Comparison of ENCODE assay signal across 8 cellular contexts in genomic region chr12:65825323-65825572, GRCh38. TPM values are rescaled to one million over a fixed set of nuclear protein-coding genes. Genes with fewer than 3 reads are reported as not detected.
DNase-seq lines count a peak whose midpoint lies in the region; ATAC-seq and TF ChIP-seq lines count a peak whose summit lies in the region.

No MANE protein-coding gene starts in this region.

- in situ Hi-C loops in gastrocnemius medialis (cut with MboI; ENCODE audit: low sequenced_read_pairs in 4 of 4): no loop called here

- no peaks in the 10 kb centered on the region for H3K9me2 ChIP-seq in hepatocyte (replicated peaks; ENCODE audit: insufficient read depth)
- H3K9me2 ChIP-seq in Karpas-422 (replicated peaks; ENCODE audit: insufficient read depth, low read length): no peaks in the 10 kb centered on the region

- H2AFZ ChIP-seq in hepatocyte: peak overlapping the region; percentile 70
- H2AFZ ChIP-seq in Karpas-422 (ENCODE audit: low read length): no peak overlapping the region

- H3K27me3 ChIP-seq in hepatocyte: no peaks in the 10 kb centered on the region
- peaks cover 63 to 78% (median 77%) of the 10 kb centered on the region in 3 donors for H3K27me3 ChIP-seq in gastrocnemius medialis
- H3K27me3 ChIP-seq in Karpas-422 (ENCODE audit: low read length): no peaks in the 10 kb centered on the region

- intact Hi-C loops in activated T-helper 2 cell treated with anti-CD3 and anti-CD28 coated beads, Interferon-gamma antibody, Interleukin-2, Interleukin-4, amounts not matched to agents 10 μg/mL and 5 μg/mL and 100 μg/mL, durations not matched to agents 14 hours and 24 hours and 36 hours (cut with micrococcal nuclease): loop anchor here (10.0 kb wide), 1 partner anchor 1000 kb away; the partner anchor contains the start of gene TBC1D30
- intact Hi-C loops in gastrocnemius medialis (cut with DNase I; ENCODE audit: low total_unique reads) (loop anchor here (10.0 kb wide), 1 partner anchor 60 kb away; no protein-coding TSS in a partner anchor), sciatic nerve (cut with DNase I) (loop anchor here (10.0 kb wide), 1 partner anchor 50 kb away; no protein-coding TSS in a partner anchor)

- H3K9me3 ChIP-seq in hepatocyte (ENCODE audit: low read depth): no peaks in the 10 kb centered on the region
- no peaks in the 10 kb centered on the region for H3K9me3 ChIP-seq in gastrocnemius medialis
- no peaks in the 10 kb centered on the region for H3K9me3 ChIP-seq in Karpas-422 (ENCODE audit: low read length)

- H3K4me1 ChIP-seq in hepatocyte (ENCODE audit: insufficient read depth) (peaks cover 9% of the 10 kb centered on the region), gastrocnemius medialis (peaks cover 18 to 23% of the 10 kb centered on the region in 2 donors), Karpas-422 (ENCODE audit: low read length) (no peaks in the 10 kb centered on the region)

- ATAC-seq in gastrocnemius medialis (no peak), sciatic nerve (no peak), HG02970 (IDR thresholded peaks at IDR 0.05; ENCODE audit: low FRiP score, unreplicated experiment) (no peak)

- H3K9me3 Mint-ChIP-seq in activated T-helper 2 cell treated with anti-CD3 and anti-CD28 coated beads, Interferon-gamma antibody, Interleukin-2, Interleukin-4, amounts not matched to agents 10 μg/mL and 5 μg/mL and 100 μg/mL, durations not matched to agents 14 hours and 24 hours and 36 hours: no peaks in the 10 kb centered on the region

- TF ChIP-seq POLR2A in gastrocnemius medialis (IDR thresholded peaks at IDR 0.05): no peak

- H3K4me3 ChIP-seq in GM12875 (ENCODE audit: low read depth, low read length) (peak overlapping the region; percentile 44), hepatocyte (peak overlapping the region; percentile 94), gastrocnemius medialis (peak overlapping the region; percentile 54 to 73 (median 54)), Karpas-422 (ENCODE audit: low read length) (no peak overlapping the region)

- no peaks in the 10 kb centered on the region for H4K20me1 ChIP-seq in hepatocyte (ENCODE audit: insufficient read depth, poor library complexity, severe bottlenecking)
- H4K20me1 ChIP-seq in Karpas-422 (ENCODE audit: insufficient read depth, low read depth, low read length): no peaks in the 10 kb centered on the region

- TF ChIP-seq CTCF in GM12875 (IDR thresholded peaks at IDR 0.05; ENCODE audit: borderline replicate concordance, insufficient read depth, low read depth, low read length) (no peak), hepatocyte (IDR thresholded peaks at IDR 0.05; ENCODE audit: poor library complexity) (no peak), gastrocnemius medialis (IDR thresholded peaks at IDR 0.05 in 4 of 5, conservative IDR thresholded peaks at IDR 0.05 in 1 of 5) (no peak)

- no peaks in the 10 kb centered on the region for H3K36me3 Mint-ChIP-seq in activated T-helper 2 cell treated with anti-CD3 and anti-CD28 coated beads, Interferon-gamma antibody, Interleukin-2, Interleukin-4, amounts not matched to agents 10 μg/mL and 5 μg/mL and 100 μg/mL, durations not matched to agents 14 hours and 24 hours and 36 hours (ENCODE audit: low read depth)

- H3K4me1 Mint-ChIP-seq in activated T-helper 2 cell treated with anti-CD3 and anti-CD28 coated beads, Interferon-gamma antibody, Interleukin-2, Interleukin-4, amounts not matched to agents 10 μg/mL and 5 μg/mL and 100 μg/mL, durations not matched to agents 14 hours and 24 hours and 36 hours (ENCODE audit: low read depth): peaks cover 20% of the 10 kb centered on the region

- H3K36me3 ChIP-seq in hepatocyte (replicated peaks; ENCODE audit: insufficient read depth, low read depth) (no peaks in the 10 kb centered on the region), gastrocnemius medialis (no peaks in the 10 kb centered on the region), Karpas-422 (ENCODE audit: insufficient read depth, low read length) (no peaks in the 10 kb centered on the region)

- H3K9ac ChIP-seq in Karpas-422 (ENCODE audit: low read length): no peak overlapping the region

- H3K27me3 Mint-ChIP-seq in activated T-helper 2 cell treated with anti-CD3 and anti-CD28 coated beads, Interferon-gamma antibody, Interleukin-2, Interleukin-4, amounts not matched to agents 10 μg/mL and 5 μg/mL and 100 μg/mL, durations not matched to agents 14 hours and 24 hours and 36 hours (ENCODE audit: low read depth): peaks cover 68% of the 10 kb centered on the region

- peak overlapping the region; percentile 13 for H3K4me3 Mint-ChIP-seq in activated T-helper 2 cell treated with anti-CD3 and anti-CD28 coated beads, Interferon-gamma antibody, Interleukin-2, Interleukin-4, amounts not matched to agents 10 μg/mL and 5 μg/mL and 100 μg/mL, durations not matched to agents 14 hours and 24 hours and 36 hours (ENCODE audit: low read depth)

- no peak overlapping the region for H3K27ac Mint-ChIP-seq in activated T-helper 2 cell treated with anti-CD3 and anti-CD28 coated beads, Interferon-gamma antibody, Interleukin-2, Interleukin-4, amounts not matched to agents 10 μg/mL and 5 μg/mL and 100 μg/mL, durations not matched to agents 14 hours and 24 hours and 36 hours

- DNase-seq in activated T-helper 2 cell treated with anti-CD3 and anti-CD28 coated beads, Interferon-gamma antibody, Interleukin-2, Interleukin-4, amounts not matched to agents 10 μg/mL and 5 μg/mL and 100 μg/mL, durations not matched to agents 14 hours and 24 hours and 36 hours (ENCODE audit: low spot score): no peak
- DNase-seq in hepatocyte (ENCODE audit: low spot score) (no peak), gastrocnemius medialis (no peak), NCI-H2171 treated with DMSO at 0.1 percent for 48 hours (lab: John Stamatoyannopoulos, UW) (no peak), sciatic nerve (ENCODE audit: low spot score) (no peak), Karpas-422 (no peak)

- 0% methylated on average over 1 of the region's 35 CpGs for WGBS in hepatocyte (ENCODE audit: low lambda C conversion rate, missing lambda C conversion rate)

- H3K27ac ChIP-seq in hepatocyte (peak overlapping the region; percentile 96), gastrocnemius medialis (no peak overlapping the region), Karpas-422 (ENCODE audit: low read length) (no peak overlapping the region)

- H3K4me2 ChIP-seq in hepatocyte (peak overlapping the region; percentile 96), Karpas-422 (ENCODE audit: low read depth, low read length, poor library complexity, severe bottlenecking) (no peak overlapping the region)

- H3K79me2 ChIP-seq in hepatocyte: peaks cover 51% of the 10 kb centered on the region
- no peaks in the 10 kb centered on the region for H3K79me2 ChIP-seq in Karpas-422 (ENCODE audit: low read length)

RNA-seq across cellular contexts. Expression of gene HMGA2, which starts 1.0 kb away (rescaled TPM):
- total RNA-seq in activated T-helper 2 cell treated with anti-CD3 and anti-CD28 coated beads, Interferon-gamma antibody, Interleukin-2, Interleukin-4, amounts not matched to agents 10 μg/mL and 5 μg/mL and 100 μg/mL, durations not matched to agents 14 hours and 24 hours and 36 hours: not detected in 2 replicates
- total RNA-seq in hepatocyte: 35.7 and 45.6 TPM in 2 replicates
- 8.8 and 10.6 TPM in 2 replicates for polyA plus RNA-seq in hepatocyte
- under 1 TPM in 1 of 4 donors, not detected in 3; 0.07 TPM for total RNA-seq in gastrocnemius medialis
- 3.5 TPM for total RNA-seq in sciatic nerve
- not detected in 2 replicates for total RNA-seq in Karpas-422 (2014; rRNA removed; shearing (Covaris generic); ENCODE audit: low replicate concordance)
